In genomic region chr4:126563389-126563788, GRCh38 we compare ENCODE assay signal across 27 cellular contexts.
"Had no signal": no experiment of that assay in that cellular context is flagged by ENCODE, and none has a peak within 500 bp of the region (broad histone marks: within the 10 kb centered on the region; RNA-seq: fewer than 3 reads in every experiment).

No MANE protein-coding gene starts in this region.

- H3K27ac ChIP-seq: neural progenitor cell, ovary, parathyroid adenoma, psoas muscle, skin epidermis, spleen, suprapubic skin, testis, tibial artery, transverse colon, upper lobe of right lung, uterus had no signal

- H2AFZ ChIP-seq: parathyroid adenoma had no signal

- H3K4me1 ChIP-seq: neural progenitor cell, parathyroid adenoma, psoas muscle, spleen, suprapubic skin, testis, tibial artery, transverse colon, upper lobe of right lung, uterus had no signal

- ATAC-seq: natural killer cell; psoas muscle; right cardiac atrium; sciatic nerve; stimulated activated memory B cell treated with anti-CD40 and anti-IgM and Interleukin-4, amounts not matched to agents 10 μg/mL and 1 μg/mL and 100 μg/mL, for 72 hours; stimulated activated naive CD8-positive, alpha-beta T cell treated with anti-CD3 and anti-CD28 coated beads, Interleukin-15, amount 100 ng/mL, for 72 hours; stimulated activated naive CD8-positive, alpha-beta T cell treated with anti-CD3 and anti-CD28 coated beads, Interleukin-15, Interleukin-2, amounts not matched to agents 100 U/mL and 50 U/mL, for 24 hours; upper lobe of right lung had no signal

- H3K9me3 ChIP-seq: ovary, psoas muscle, testis, transverse colon, upper lobe of right lung, uterus had no signal

- H3K27me3 ChIP-seq: neural progenitor cell, ovary, spleen, suprapubic skin, testis, tibial artery, transverse colon, upper lobe of right lung, uterus had no signal

- H3K36me3 ChIP-seq: neural progenitor cell, ovary, spleen, suprapubic skin, tibial artery, transverse colon, upper lobe of right lung, uterus had no signal

- H3K4me2 ChIP-seq: neural progenitor cell, smooth muscle cell had no signal

- H3K9ac ChIP-seq: neural progenitor cell, parathyroid adenoma had no signal

- DNase-seq: natural killer cell; occipital lobe; ovary; psoas muscle; right cardiac atrium; spleen; stimulated activated CD4-positive, alpha-beta T cell treated with anti-CD3 and anti-CD28 coated beads, Interleukin-12 subunit alpha, Interleukin-12 subunit beta, amount 100 ng/mL, for 4 hours; stimulated activated CD4-positive, alpha-beta T cell treated with anti-CD3 and anti-CD28 coated beads, Interleukin-1b, Interleukin-23, amount 100 ng/mL, for 48 hours; stimulated activated CD4-positive, alpha-beta T cell treated with anti-CD3 and anti-CD28 coated beads, Interleukin-4, amount 100 ng/mL, for 1 hour; stimulated activated CD4-positive, alpha-beta T cell treated with anti-CD3 and anti-CD28 coated beads, Interleukin-4, amount 100 ng/mL, for 4 hours; stimulated activated CD8-positive, alpha-beta memory T cell treated with anti-CD3 and anti-CD28 coated beads, Interleukin-4, amount 100 ng/mL, for 48 hours; stimulated activated naive CD4-positive, alpha-beta T cell; stimulated activated naive CD8-positive, alpha-beta T cell treated with anti-CD3 and anti-CD28 coated beads, Interleukin-15, amount 100 ng/mL, for 72 hours; stimulated activated naive CD8-positive, alpha-beta T cell treated with anti-CD3 and anti-CD28 coated beads, Interleukin-15, Interleukin-2, amounts not matched to agents 100 U/mL and 50 U/mL, for 24 hours; substantia nigra; testis; tibial artery; transverse colon; upper lobe of right lung; uterus had no signal

- H3K4me3 ChIP-seq: neural progenitor cell, ovary, psoas muscle, skin epidermis, smooth muscle cell, spleen, suprapubic skin, testis, tibial artery, transverse colon, upper lobe of right lung, uterus had no signal

- H3K79me2 ChIP-seq: parathyroid adenoma had no signal
